In the genomic region with DNA sequence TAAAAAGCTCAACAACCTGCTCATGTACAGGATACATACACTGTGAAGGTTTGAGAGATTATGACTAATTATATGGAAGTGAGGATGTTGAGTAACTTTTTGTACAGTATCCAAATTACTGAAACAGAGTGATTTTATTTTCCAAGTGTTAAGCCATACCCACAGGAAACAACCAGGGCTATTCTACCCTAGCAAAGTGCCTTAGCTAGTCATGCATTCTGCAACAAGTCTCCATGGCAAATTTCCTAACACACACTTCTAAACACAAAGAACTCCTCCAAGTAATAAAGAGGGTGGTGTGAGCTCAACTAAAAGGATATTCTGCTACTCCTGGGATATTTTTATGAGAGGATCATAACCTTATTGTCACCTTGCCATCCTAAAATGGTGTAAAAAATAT, we compare ENCODE assay signal across 9 cellular contexts. TPM values are rescaled to one million over a fixed set of nuclear protein-coding genes. Genes with fewer than 3 reads are reported as not detected.
DNase-seq lines count a peak whose midpoint lies in the region; ATAC-seq, FAIRE-seq and TF ChIP-seq lines count a peak whose summit lies in the region.
"Had no signal": no experiment of that assay in that cellular context is flagged by ENCODE, and none has a peak within 500 bp of the region (broad histone marks: within the 10 kb centered on the region; RNA-seq: fewer than 3 reads in every experiment).

No MANE protein-coding gene starts in this region.

- H3F3A ChIP-seq in GM23248 (ENCODE audit: insufficient read depth): peaks cover 48% of the 10 kb centered on the region

- H3K27ac ChIP-seq in GM23248 (peak overlapping the region; percentile 98), dorsolateral prefrontal cortex (peak overlapping the region in 1 of 59 donors; percentile 12)

- no peak overlapping the region for H2AFZ ChIP-seq in GM23248

- TF ChIP-seq CTCF in dorsolateral prefrontal cortex (IDR thresholded peaks at IDR 0.05 in 54 of 56, conservative IDR thresholded peaks at IDR 0.05 in 2 of 56; ENCODE audit: low read depth in 1 of 56, partially characterized antibody in 56 of 56): no peak

- peaks cover 79% of the 10 kb centered on the region for H3K79me2 ChIP-seq in GM23248 (ENCODE audit: insufficient read depth)

- H3K9me2 ChIP-seq in GM23248 (ENCODE audit: insufficient read depth): no peaks in the 10 kb centered on the region

- peak overlapping the region; percentile 87 for H3K9ac ChIP-seq in GM23248

- no peaks in the 10 kb centered on the region for H3K27me3 ChIP-seq in GM23248 (replicated peaks; ENCODE audit: insufficient read depth)
- H3K27me3 ChIP-seq in dorsolateral prefrontal cortex: no peaks in the 10 kb centered on the region

- H4K20me1 ChIP-seq in GM23248 (ENCODE audit: insufficient read depth): no peaks in the 10 kb centered on the region

- peak overlapping the region; percentile 85 for H3K4me2 ChIP-seq in GM23248 (ENCODE audit: unreplicated experiment)

- intact Hi-C loops in dorsolateral prefrontal cortex (cut with DNase I): no loop called here

- ATAC-seq in HG02973 (IDR thresholded peaks at IDR 0.05; ENCODE audit: unreplicated experiment): no peak
- ATAC-seq: GM12878 had no signal

- H3K36me3 ChIP-seq in GM23248 (ENCODE audit: low read depth): no peaks in the 10 kb centered on the region

- in situ Hi-C loops in GM23248 (cut with MboI): no loop called here

- no peaks in the 10 kb centered on the region for H3K9me3 ChIP-seq in GM23248 (ENCODE audit: low read depth)

- FAIRE-seq in RCC 7860 (lab: Jason Lieb, UNC): peak; percentile 58
- FAIRE-seq: GM12878 had no signal

- H3K4me3 ChIP-seq in GM23248 (peak overlapping the region; percentile 98), dorsolateral prefrontal cortex (peak overlapping the region in 1 of 59 donors; percentile 94)
- H3K4me3 ChIP-seq: GM12878 had no signal

- DNase-seq in GM23248 (peak; percentile 95), RCC 7860 (ENCODE audit: low spot score) (peak; percentile 83), fibroblast of peridontal ligament (ENCODE audit: extremely low read depth) (peak; percentile 65), pons (ENCODE audit: low spot score) (peak; percentile 38), NCI-H187 treated with DMSO at 0.1 percent for 48 hours (lab: John Stamatoyannopoulos, UW) (no peak), dorsolateral prefrontal cortex (no peak), NCI-H2029 treated with DMSO at 0.1 percent for 48 hours (lab: John Stamatoyannopoulos, UW) (no peak)

- H3K4me1 ChIP-seq in GM23248 (ENCODE audit: insufficient read depth): peaks cover 51% of the 10 kb centered on the region

RNA-seq across cellular contexts. Expression of a gene that starts 4.4 kb away (rescaled TPM):
- total RNA-seq in GM23248 (2014; rRNA removed; shearing (Covaris generic)): 58.6 and 59.2 TPM in 2 replicates
- 14.4 and 14.9 TPM in 2 replicates for polyA plus RNA-seq in GM23248 (2016; fragmentation: Nextera tagmentation; extraction: Ambion mirVana)
- total RNA-seq in dorsolateral prefrontal cortex: 10 to 100 TPM; 13.8 to 46.9 (median 27.6) TPM

RNA-seq across cellular contexts. Expression of a gene that starts 38.4 kb away (rescaled TPM):
- 47.0 and 51.1 TPM in 2 replicates for total RNA-seq in GM23248 (2014; rRNA removed; shearing (Covaris generic))
- 43.0 and 45.1 TPM in 2 replicates for polyA plus RNA-seq in GM23248 (2016; fragmentation: Nextera tagmentation; extraction: Ambion mirVana)
- 10 to 100 TPM; 30.2 to 58.4 (median 45.7) TPM for total RNA-seq in dorsolateral prefrontal cortex

Comparison
In these comparisons a context has a peak if more than half of its experiments do, and no peak if none do; other contexts are left out.
1. DNase-seq: peak in GM23248 (single experiment), RCC 7860 (single experiment), fibroblast of peridontal ligament (single experiment) and pons (single experiment); none in NCI-H187 treated with DMSO at 0.1 percent for 48 hours (single experiment), dorsolateral prefrontal cortex (0 of 10) and NCI-H2029 treated with DMSO at 0.1 percent for 48 hours (single experiment).